Comparison of ENCODE assay signal across 2 cellular contexts in genomic region chr14:51724650-51725049, GRCh38.
TF ChIP-seq lines count a peak whose summit lies in the region.

No MANE protein-coding gene starts in this region.

TF ChIP-seq in SK-N-SH, 30 proteins besides CTCF, POLR2A, EP300 and RAD21 (continued from another document):
- TF ChIP-seq, protein P1, sequence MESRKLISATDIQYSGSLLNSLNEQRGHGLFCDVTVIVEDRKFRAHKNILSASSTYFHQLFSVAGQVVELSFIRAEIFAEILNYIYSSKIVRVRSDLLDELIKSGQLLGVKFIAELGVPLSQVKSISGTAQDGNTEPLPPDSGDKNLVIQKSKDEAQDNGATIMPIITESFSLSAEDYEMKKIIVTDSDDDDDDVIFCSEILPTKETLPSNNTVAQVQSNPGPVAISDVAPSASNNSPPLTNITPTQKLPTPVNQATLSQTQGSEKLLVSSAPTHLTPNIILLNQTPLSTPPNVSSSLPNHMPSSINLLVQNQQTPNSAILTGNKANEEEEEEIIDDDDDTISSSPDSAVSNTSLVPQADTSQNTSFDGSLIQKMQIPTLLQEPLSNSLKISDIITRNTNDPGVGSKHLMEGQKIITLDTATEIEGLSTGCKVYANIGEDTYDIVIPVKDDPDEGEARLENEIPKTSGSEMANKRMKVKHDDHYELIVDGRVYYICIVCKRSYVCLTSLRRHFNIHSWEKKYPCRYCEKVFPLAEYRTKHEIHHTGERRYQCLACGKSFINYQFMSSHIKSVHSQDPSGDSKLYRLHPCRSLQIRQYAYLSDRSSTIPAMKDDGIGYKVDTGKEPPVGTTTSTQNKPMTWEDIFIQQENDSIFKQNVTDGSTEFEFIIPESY (IDR thresholded peaks at IDR 0.05; ENCODE audit: borderline replicate concordance, low read depth) = no peak
- no peak for TF ChIP-seq SIN3A (IDR thresholded peaks at IDR 0.05; ENCODE audit: borderline replicate concordance, low read depth, low read length)
- TF ChIP-seq, protein P2, sequence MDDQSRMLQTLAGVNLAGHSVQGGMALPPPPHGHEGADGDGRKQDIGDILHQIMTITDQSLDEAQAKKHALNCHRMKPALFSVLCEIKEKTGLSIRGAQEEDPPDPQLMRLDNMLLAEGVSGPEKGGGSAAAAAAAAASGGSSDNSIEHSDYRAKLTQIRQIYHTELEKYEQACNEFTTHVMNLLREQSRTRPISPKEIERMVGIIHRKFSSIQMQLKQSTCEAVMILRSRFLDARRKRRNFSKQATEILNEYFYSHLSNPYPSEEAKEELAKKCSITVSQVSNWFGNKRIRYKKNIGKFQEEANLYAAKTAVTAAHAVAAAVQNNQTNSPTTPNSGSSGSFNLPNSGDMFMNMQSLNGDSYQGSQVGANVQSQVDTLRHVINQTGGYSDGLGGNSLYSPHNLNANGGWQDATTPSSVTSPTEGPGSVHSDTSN (IDR thresholded peaks at IDR 0.05) = no peak
- no peak for TF ChIP-seq REST (IDR thresholded peaks at IDR 0.05; ENCODE audit: low read depth, low read length)
TF ChIP-seq in SK-N-SH: peak in this region for 0.

TF ChIP-seq in SK-N-SH treated with all-trans-retinoic acid at 6 μM for 48 hours, 23 proteins besides CTCF, POLR2A, EP300 and RAD21 (continued from another document):
- TF ChIP-seq, protein P3, sequence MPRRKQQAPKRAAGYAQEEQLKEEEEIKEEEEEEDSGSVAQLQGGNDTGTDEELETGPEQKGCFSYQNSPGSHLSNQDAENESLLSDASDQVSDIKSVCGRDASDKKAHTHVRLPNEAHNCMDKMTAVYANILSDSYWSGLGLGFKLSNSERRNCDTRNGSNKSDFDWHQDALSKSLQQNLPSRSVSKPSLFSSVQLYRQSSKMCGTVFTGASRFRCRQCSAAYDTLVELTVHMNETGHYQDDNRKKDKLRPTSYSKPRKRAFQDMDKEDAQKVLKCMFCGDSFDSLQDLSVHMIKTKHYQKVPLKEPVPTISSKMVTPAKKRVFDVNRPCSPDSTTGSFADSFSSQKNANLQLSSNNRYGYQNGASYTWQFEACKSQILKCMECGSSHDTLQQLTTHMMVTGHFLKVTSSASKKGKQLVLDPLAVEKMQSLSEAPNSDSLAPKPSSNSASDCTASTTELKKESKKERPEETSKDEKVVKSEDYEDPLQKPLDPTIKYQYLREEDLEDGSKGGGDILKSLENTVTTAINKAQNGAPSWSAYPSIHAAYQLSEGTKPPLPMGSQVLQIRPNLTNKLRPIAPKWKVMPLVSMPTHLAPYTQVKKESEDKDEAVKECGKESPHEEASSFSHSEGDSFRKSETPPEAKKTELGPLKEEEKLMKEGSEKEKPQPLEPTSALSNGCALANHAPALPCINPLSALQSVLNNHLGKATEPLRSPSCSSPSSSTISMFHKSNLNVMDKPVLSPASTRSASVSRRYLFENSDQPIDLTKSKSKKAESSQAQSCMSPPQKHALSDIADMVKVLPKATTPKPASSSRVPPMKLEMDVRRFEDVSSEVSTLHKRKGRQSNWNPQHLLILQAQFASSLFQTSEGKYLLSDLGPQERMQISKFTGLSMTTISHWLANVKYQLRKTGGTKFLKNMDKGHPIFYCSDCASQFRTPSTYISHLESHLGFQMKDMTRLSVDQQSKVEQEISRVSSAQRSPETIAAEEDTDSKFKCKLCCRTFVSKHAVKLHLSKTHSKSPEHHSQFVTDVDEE (CRISPR knock-in tag; IDR thresholded peaks at IDR 0.05) = no peak
- TF ChIP-seq POU6F1 (CRISPR knock-in tag; IDR thresholded peaks at IDR 0.05; ENCODE audit: borderline replicate concordance, low read depth) = no peak
- no peak for TF ChIP-seq BACH2 (CRISPR knock-in tag; IDR thresholded peaks at IDR 0.05; ENCODE audit: borderline replicate concordance)
